24 cellular contexts compared by ENCODE assay signal in the genomic region with DNA sequence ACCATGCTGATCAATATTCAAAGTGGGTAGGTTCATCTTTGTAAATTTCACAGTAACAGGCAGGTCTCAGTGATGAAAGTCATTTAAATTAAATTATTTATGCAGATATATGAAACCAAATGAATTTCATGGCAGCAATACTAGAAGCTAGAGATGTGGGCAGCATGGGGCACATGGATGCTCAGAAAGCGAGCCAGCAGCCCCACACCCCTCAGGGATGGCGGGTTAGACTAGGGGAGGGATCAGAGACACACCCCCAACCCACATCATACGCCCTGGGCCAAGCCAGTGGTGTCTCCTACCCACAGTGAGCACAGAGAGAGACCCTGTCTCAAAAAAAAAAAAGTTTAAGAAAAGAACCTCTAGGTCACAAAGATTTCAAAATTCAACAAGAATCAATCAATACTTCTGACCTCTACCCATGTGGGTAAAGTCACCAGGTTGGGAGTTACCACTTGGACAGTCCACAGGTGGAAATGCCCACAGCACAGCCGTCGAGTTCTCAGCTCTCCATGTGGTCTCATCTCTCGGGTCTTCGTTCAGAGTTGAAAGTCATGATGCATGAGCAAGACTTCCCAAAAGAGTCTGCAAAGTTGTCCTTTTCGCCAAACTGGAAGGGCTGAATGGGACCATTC.
DNase-seq lines count a peak whose midpoint lies in the region; ATAC-seq and TF ChIP-seq lines count a peak whose summit lies in the region.
"Had no signal": no experiment of that assay in that cellular context is flagged by ENCODE, and none has a peak within 500 bp of the region (broad histone marks: within the 10 kb centered on the region; RNA-seq: fewer than 3 reads in every experiment).

No MANE protein-coding gene starts in this region.

- peaks cover 8% of the 10 kb centered on the region for H3K9me3 Mint-ChIP-seq in glutamatergic neuron (ENCODE audit: unreplicated experiment)
- H3K9me3 Mint-ChIP-seq in osteocyte (ENCODE audit: unreplicated experiment), result no peaks in the 10 kb centered on the region
- H3K9me3 Mint-ChIP-seq: GM23338 had no signal

- H3K4me3 ChIP-seq in right cardiac atrium (ENCODE audit: low read length) (no peak overlapping the region), upper lobe of right lung (no peak overlapping the region)
- H3K4me3 ChIP-seq: BLaER1, GM23338, MG63, PC-9, SJSA1 had no signal

- no peaks in the 10 kb centered on the region for H3K9me3 ChIP-seq in right cardiac atrium (ENCODE audit: control insufficient read depth, low read length)
- H3K9me3 ChIP-seq in upper lobe of right lung, result no peaks in the 10 kb centered on the region
- H3K9me3 ChIP-seq: BLaER1, MG63, SJSA1 had no signal

- no peak overlapping the region for H3K27ac ChIP-seq in right cardiac atrium (ENCODE audit: low read length)
- no peak overlapping the region for H3K27ac ChIP-seq in upper lobe of right lung
- H3K27ac ChIP-seq: BLaER1, PC-9, SJSA1 had no signal

- H3K27ac Mint-ChIP-seq in glutamatergic neuron (ENCODE audit: unreplicated experiment) (no peak overlapping the region), osteocyte (ENCODE audit: unreplicated experiment) (no peak overlapping the region)
- H3K27ac Mint-ChIP-seq: CD4-positive, CD25-positive, alpha-beta regulatory T cell; GM23338 had no signal

- H3K27me3 Mint-ChIP-seq in glutamatergic neuron (ENCODE audit: unreplicated experiment), result peaks cover 4% of the 10 kb centered on the region
- H3K27me3 Mint-ChIP-seq in osteocyte (ENCODE audit: unreplicated experiment), result peaks cover 2% of the 10 kb centered on the region
- H3K27me3 Mint-ChIP-seq: CD4-positive, CD25-positive, alpha-beta regulatory T cell had no signal

- H3K27me3 ChIP-seq in right cardiac atrium (ENCODE audit: control insufficient read depth, insufficient read depth) (no peaks in the 10 kb centered on the region), upper lobe of right lung (peaks cover 14% of the 10 kb centered on the region)
- H3K27me3 ChIP-seq: BLaER1, SJSA1 had no signal

- DNase-seq in Right ventricle myocardium inferior (ENCODE audit: missing footprints) (peak; percentile 22), right cardiac atrium (no peak), glutamatergic neuron (peak; percentile 7), osteocyte (ENCODE audit: extremely low spot score, unreplicated experiment) (peak; percentile 60), upper lobe of right lung (peak; percentile 25), NCI-H748 (lab: John Stamatoyannopoulos, UW; ENCODE audit: unreplicated experiment) (no peak), NCI-H69 (lab: John Stamatoyannopoulos, UW) (no peak)
- no peak for DNase-seq in activated T-cell treated with anti-CD3 and anti-CD28 coated beads, Interleukin-2, amount 50 U/mL, for 48 hours
- DNase-seq: CD4-positive, CD25-positive, alpha-beta regulatory T cell; HCEC 1CT; IMR-90; KG1; MG63; NCI-H1105 treated with DMSO at 0.1 percent for 48 hours; NCI-H146; NCI-H1930; NCI-H2107; NCI-H446; NCI-H524 treated with DMSO at 0.1 percent for 48 hours; PC-9; Right ventricle myocardium superior had no signal

- H3K4me1 ChIP-seq in right cardiac atrium (ENCODE audit: control insufficient read depth, insufficient read depth, low read length) (no peaks in the 10 kb centered on the region), upper lobe of right lung (no peaks in the 10 kb centered on the region)
- H3K4me1 ChIP-seq: SJSA1 had no signal

- H3K36me3 Mint-ChIP-seq in glutamatergic neuron (ENCODE audit: unreplicated experiment) (peaks cover 7% of the 10 kb centered on the region), osteocyte (ENCODE audit: unreplicated experiment) (no peaks in the 10 kb centered on the region)
- H3K36me3 Mint-ChIP-seq: CD4-positive, CD25-positive, alpha-beta regulatory T cell had no signal

- ATAC-seq in Right ventricle myocardium inferior, result no peak
- no peak for ATAC-seq in right cardiac atrium
- ATAC-seq in upper lobe of right lung, result no peak
- ATAC-seq: GM23338 had no signal

- H3K4me3 Mint-ChIP-seq in glutamatergic neuron (ENCODE audit: unreplicated experiment) (no peak overlapping the region), osteocyte (ENCODE audit: unreplicated experiment) (no peak overlapping the region)
- H3K4me3 Mint-ChIP-seq: CD4-positive, CD25-positive, alpha-beta regulatory T cell; GM23338 had no signal

- peaks cover 8% of the 10 kb centered on the region for H3K4me1 Mint-ChIP-seq in glutamatergic neuron (ENCODE audit: low read depth, unreplicated experiment)
- H3K4me1 Mint-ChIP-seq in osteocyte (ENCODE audit: unreplicated experiment), result peaks cover 4% of the 10 kb centered on the region
- H3K4me1 Mint-ChIP-seq: CD4-positive, CD25-positive, alpha-beta regulatory T cell had no signal

- TF ChIP-seq CTCF in glutamatergic neuron (IDR thresholded peaks at IDR 0.05; ENCODE audit: partially characterized antibody, unreplicated experiment) (no peak), osteocyte (IDR thresholded peaks at IDR 0.05) (no peak), upper lobe of right lung (IDR thresholded peaks at IDR 0.05) (no peak)

- intact Hi-C loops in Right ventricle myocardium inferior (cut with DNase I) (no loop called here), right cardiac atrium (cut with DNase I) (no loop called here), upper lobe of right lung (cut with DNase I) (no loop called here)

- no peaks in the 10 kb centered on the region for H3K36me3 ChIP-seq in upper lobe of right lung
- H3K36me3 ChIP-seq: BLaER1, MG63, SJSA1 had no signal

- 86% methylated on average over 8 of the region's 8 CpGs for WGBS in right cardiac atrium

Comparison
In these comparisons a context has a peak if more than half of its experiments do, and no peak if none do; other contexts are left out.
1. DNase-seq: peak in Right ventricle myocardium inferior (single experiment), glutamatergic neuron (single experiment), osteocyte (single experiment) and upper lobe of right lung (single experiment); none in right cardiac atrium (0 of 3), NCI-H748 (single experiment), NCI-H69 (single experiment) and activated T-cell treated with anti-CD3 and anti-CD28 coated beads, Interleukin-2, amount 50 U/mL, for 48 hours (0 of 2).